Comparison of ENCODE assay signal across 9 cellular contexts in genomic region chr9:137256362-137256761, GRCh38. TPM values are rescaled to one million over a fixed set of nuclear protein-coding genes. Genes with fewer than 3 reads are reported as not detected.
DNase-seq lines count a peak whose midpoint lies in the region; ATAC-seq and TF ChIP-seq lines count a peak whose summit lies in the region.
"Had no signal": no experiment of that assay in that cellular context is flagged by ENCODE, and none has a peak within 500 bp of the region (broad histone marks: within the 10 kb centered on the region; RNA-seq: fewer than 3 reads in every experiment).

No MANE protein-coding gene starts in this region.

- TF ChIP-seq CTCF in Loucy (conservative IDR thresholded peaks at IDR 0.05; ENCODE audit: low read length) (no peak), neural cell (IDR thresholded peaks at IDR 0.05; ENCODE audit: poor library complexity, severe bottlenecking) (no peak)

- H4K20me1 ChIP-seq in BLaER1 treated with 17β-estradiol and CSF1 and Interleukin-3, amounts not matched to agents 10 nM and 100 nM, result peaks cover 12 to 41% (median 20%) of the 10 kb centered on the region in 11 experiments; a peak in 20 of 22 replicates
- peaks cover 18% of the 10 kb centered on the region for H4K20me1 ChIP-seq in Loucy (ENCODE audit: insufficient read depth, low read length, poor library complexity, severe bottlenecking)
- no peaks in the 10 kb centered on the region for H4K20me1 ChIP-seq in neural cell (ENCODE audit: insufficient read depth)

- H3K4me3 ChIP-seq in BLaER1 treated with 17β-estradiol and CSF1 and Interleukin-3, amounts not matched to agents 10 nM and 100 nM, result peak overlapping the region; percentile 86 to 100 (median 97)
- peak overlapping the region; percentile 91 for H3K4me3 ChIP-seq in Loucy (ENCODE audit: low read length, poor library complexity, severe bottlenecking)
- H3K4me3 ChIP-seq in neural cell (ENCODE audit: low read length), result peak overlapping the region; percentile 96

- no peak for TF ChIP-seq RAD21 in neural cell (conservative IDR thresholded peaks at IDR 0.05)

- no peaks in the 10 kb centered on the region for H3K27me3 ChIP-seq in BLaER1 treated with 17β-estradiol and CSF1 and Interleukin-3, amounts not matched to agents 10 nM and 100 nM
- H3K27me3 ChIP-seq in Loucy (ENCODE audit: insufficient read depth, low read length, poor library complexity, severe bottlenecking), result peaks cover 4% of the 10 kb centered on the region
- no peaks in the 10 kb centered on the region for H3K27me3 ChIP-seq in neural cell (ENCODE audit: insufficient read depth, low read depth, low read length)

- intact Hi-C loops in dendritic cell treated with granulocyte-macrophage colony-stimulating factor and Interleukin-4, amounts not matched to agents 40 ng/mL and 50 ng/mL, for 4 days (cut with micrococcal nuclease), result no loop called here

- H3K27ac ChIP-seq in BLaER1 treated with 17β-estradiol and CSF1 and Interleukin-3, amounts not matched to agents 10 nM and 100 nM, result peak overlapping the region in 5 of 11 experiments; percentile 80 to 91 (median 89); a peak in 7 of 22 replicates
- H3K27ac ChIP-seq in neural cell (ENCODE audit: low read length), result no peak overlapping the region

- no peak overlapping the region for H3K27ac Mint-ChIP-seq in dendritic cell treated with granulocyte-macrophage colony-stimulating factor and Interleukin-4, amounts not matched to agents 40 ng/mL and 50 ng/mL, for 4 days

- H3K4me3 Mint-ChIP-seq in dendritic cell treated with granulocyte-macrophage colony-stimulating factor and Interleukin-4, amounts not matched to agents 40 ng/mL and 50 ng/mL, for 4 days, result peak overlapping the region; percentile 78

- H3K36me3 ChIP-seq in BLaER1 treated with 17β-estradiol and CSF1 and Interleukin-3, amounts not matched to agents 10 nM and 100 nM, result peaks cover 24 to 47% (median 38%) of the 10 kb centered on the region in 11 experiments
- H3K36me3 ChIP-seq in Loucy (ENCODE audit: insufficient read depth, low read length), result no peaks in the 10 kb centered on the region
- H3K36me3 ChIP-seq in neural cell (ENCODE audit: insufficient read depth, low read length), result no peaks in the 10 kb centered on the region

- DNase-seq in NCI-H524 treated with DMSO at 0.1 percent for 48 hours (lab: John Stamatoyannopoulos, UW) (no peak), H4 (ENCODE audit: low spot score) (no peak)
- no peak for DNase-seq in activated CD8-positive, alpha-beta memory T cell treated with anti-CD3 and anti-CD28 coated beads, Interleukin-2, amount 50 U/mL, for 48 hours
- DNase-seq: activated CD4-positive, CD25-positive, alpha-beta regulatory T cell treated with anti-CD3 and anti-CD28 coated beads, Interleukin-2, amount 50 U/mL, for 72 hours had no signal

- H2AFZ ChIP-seq in Loucy (ENCODE audit: low read length) (no peak overlapping the region), neural cell (ENCODE audit: low read depth, low read length) (no peak overlapping the region)

- H3K4me1 ChIP-seq in BLaER1 treated with 17β-estradiol and CSF1 and Interleukin-3, amounts not matched to agents 10 nM and 100 nM, result peaks cover 43 to 64% (median 52%) of the 10 kb centered on the region in 10 experiments
- H3K4me1 ChIP-seq in Loucy (ENCODE audit: insufficient read depth, low read length, poor library complexity, severe bottlenecking), result peaks cover 34% of the 10 kb centered on the region

- peaks cover 6% of the 10 kb centered on the region for H3K27me3 Mint-ChIP-seq in dendritic cell treated with granulocyte-macrophage colony-stimulating factor and Interleukin-4, amounts not matched to agents 40 ng/mL and 50 ng/mL, for 4 days

- peaks cover 40% of the 10 kb centered on the region for H3K4me1 Mint-ChIP-seq in dendritic cell treated with granulocyte-macrophage colony-stimulating factor and Interleukin-4, amounts not matched to agents 40 ng/mL and 50 ng/mL, for 4 days (ENCODE audit: low read depth)

- H3K36me3 Mint-ChIP-seq in dendritic cell treated with granulocyte-macrophage colony-stimulating factor and Interleukin-4, amounts not matched to agents 40 ng/mL and 50 ng/mL, for 4 days (ENCODE audit: low read depth), result peaks cover 50% of the 10 kb centered on the region

- H3K79me2 ChIP-seq in Loucy (ENCODE audit: insufficient read depth, low read length), result peaks cover 40% of the 10 kb centered on the region
- H3K79me2 ChIP-seq in neural cell (replicated peaks; ENCODE audit: insufficient read depth, low read length), result peaks cover 10% of the 10 kb centered on the region

- no peaks in the 10 kb centered on the region for H3K9me3 ChIP-seq in BLaER1 treated with 17β-estradiol and CSF1 and Interleukin-3, amounts not matched to agents 10 nM and 100 nM (replicated peaks in 1 of 11)
- H3K9me3 ChIP-seq in Loucy (ENCODE audit: insufficient read depth, low read depth, low read length) (no peaks in the 10 kb centered on the region), neural cell (ENCODE audit: low read length) (no peaks in the 10 kb centered on the region)

- peak overlapping the region; percentile 94 to 100 (median 98) for H3K4me2 ChIP-seq in BLaER1 treated with 17β-estradiol and CSF1 and Interleukin-3, amounts not matched to agents 10 nM and 100 nM
- peak overlapping the region; percentile 78 for H3K4me2 ChIP-seq in Loucy (ENCODE audit: low read depth, low read length, poor library complexity, severe bottlenecking)
- peak overlapping the region; percentile 90 for H3K4me2 ChIP-seq in neural cell (ENCODE audit: low read length)

- no peaks in the 10 kb centered on the region for H3K9me2 ChIP-seq in Loucy (replicated peaks; ENCODE audit: low read depth, low read length)
- H3K9me2 ChIP-seq in neural cell (ENCODE audit: insufficient read depth, low read length), result no peaks in the 10 kb centered on the region

- ATAC-seq in HG03196 (IDR thresholded peaks at IDR 0.05; ENCODE audit: unreplicated experiment), result no peak

- no peaks in the 10 kb centered on the region for H3K9me3 Mint-ChIP-seq in dendritic cell treated with granulocyte-macrophage colony-stimulating factor and Interleukin-4, amounts not matched to agents 40 ng/mL and 50 ng/mL, for 4 days

- H3F3A ChIP-seq in Loucy (ENCODE audit: low read depth), result no peaks in the 10 kb centered on the region
- no peaks in the 10 kb centered on the region for H3F3A ChIP-seq in neural cell (ENCODE audit: insufficient read depth, low read length, poor library complexity, severe bottlenecking)

- H3K9ac ChIP-seq in BLaER1 treated with 17β-estradiol and CSF1 and Interleukin-3, amounts not matched to agents 10 nM and 100 nM, result peak overlapping the region; percentile 83 to 97 (median 90)
- H3K9ac ChIP-seq in Loucy (ENCODE audit: low read depth, low read length, poor library complexity, severe bottlenecking) (peak overlapping the region; percentile 88), neural cell (ENCODE audit: low read length) (peak overlapping the region; percentile 76)

- no peak for TF ChIP-seq EP300 in neural cell (conservative IDR thresholded peaks at IDR 0.05; ENCODE audit: poor library complexity, severe bottlenecking)

TF ChIP-seq in neural cell, 6 proteins besides CTCF, POLR2A, EP300 and RAD21:
- no peak for TF ChIP-seq POLR2AphosphoS5 (IDR thresholded peaks at IDR 0.05)
- no peak for TF ChIP-seq EZH2 (IDR thresholded peaks at IDR 0.05; ENCODE audit: borderline replicate concordance, insufficient read depth, low read length, poor library complexity, severe bottlenecking)
- no peak for TF ChIP-seq TAF1 (IDR thresholded peaks at IDR 0.05; ENCODE audit: low read depth)
- TF ChIP-seq MXI1 (conservative IDR thresholded peaks at IDR 0.05; ENCODE audit: poor library complexity, severe bottlenecking), result no peak
- no peak for TF ChIP-seq REST (IDR thresholded peaks at IDR 0.05; ENCODE audit: borderline replicate concordance)
TF ChIP-seq in neural cell: peak in this region for 0.

RNA-seq across cellular contexts. Expression of gene NELFB, which starts 1.2 kb away (rescaled TPM):
- polyA plus RNA-seq in neural cell, result 64.7 and 82.2 TPM in 2 replicates
- polyA minus RNA-seq in neural cell, result 57.4 and 70.1 TPM in 2 replicates
- total RNA-seq in H4 (2014; rRNA removed; shearing (Covaris generic)), result 29.5 and 33.0 TPM in 2 replicates

RNA-seq across cellular contexts. Expression of gene STPG3, which starts 5.3 kb away (rescaled TPM):
- polyA plus RNA-seq in neural cell, result not detected in 2 replicates
- not detected in 2 replicates for polyA minus RNA-seq in neural cell
- not detected in 2 replicates for total RNA-seq in H4 (2014; rRNA removed; shearing (Covaris generic))

RNA-seq across cellular contexts. Expression of gene TUBB4B, which starts 15.3 kb away (rescaled TPM):
- polyA plus RNA-seq in neural cell, result 60.3 and 68.8 TPM in 2 replicates
- polyA minus RNA-seq in neural cell, result 39.7 and 44.3 TPM in 2 replicates
- 164 and 180 TPM in 2 replicates for total RNA-seq in H4 (2014; rRNA removed; shearing (Covaris generic))

RNA-seq across cellular contexts. Expression of gene TOR4A, which starts 21.2 kb away (rescaled TPM):
- polyA plus RNA-seq in neural cell, result 0.50 and 0.70 TPM in 2 replicates
- 0.93 and 1.2 TPM in 2 replicates for polyA minus RNA-seq in neural cell
- 0.37 and 1.3 TPM in 2 replicates for total RNA-seq in H4 (2014; rRNA removed; shearing (Covaris generic))

RNA-seq across cellular contexts. Expression of gene SLC34A3, which starts 25.7 kb away (rescaled TPM):
- polyA plus RNA-seq in neural cell, result 0.12 and 0.27 TPM in 2 replicates
- polyA minus RNA-seq in neural cell, result not detected in 2 replicates
- not detected in 2 replicates for total RNA-seq in H4 (2014; rRNA removed; shearing (Covaris generic))
